13 cellular contexts compared by ENCODE assay signal in genomic region chr1:33082575-33083112, GRCh38. TPM values are rescaled to one million over a fixed set of nuclear protein-coding genes. Genes with fewer than 3 reads are reported as not detected.
A peak's percentile ranks its signal among the peaks of the same experiment; 100 is the strongest.
DNase-seq lines count a peak whose midpoint lies in the region; ATAC-seq and TF ChIP-seq lines count a peak whose summit lies in the region.
"Had no signal": no experiment of that assay in that cellular context is flagged by ENCODE, and none has a peak within 500 bp of the region (broad histone marks: within the 10 kb centered on the region; RNA-seq: fewer than 3 reads in every experiment).

No MANE protein-coding gene starts in this region.

- H3K4me1 Mint-ChIP-seq in brain (peaks cover 39% of the 10 kb centered on the region), naive B cell (peaks cover 16 to 27% (median 20%) of the 10 kb centered on the region in 3 donors)

- H3K27ac Mint-ChIP-seq in brain (peak overlapping the region; percentile 1 to 71 (median 67)), naive B cell (peak overlapping the region in 1 of 6 donors; percentile 51)
- H3K27ac Mint-ChIP-seq: CD14-positive monocyte had no signal

- H3K4me3 ChIP-seq in GM23248 (no peak overlapping the region; the same call in 1 of the 2 replicates), upper lobe of right lung (no peak overlapping the region)
- H3K4me3 ChIP-seq: mucosa of descending colon had no signal

- H3K9me2 ChIP-seq in GM23248 (ENCODE audit: insufficient read depth) = no peaks in the 10 kb centered on the region

- H3K79me2 ChIP-seq in GM23248 (ENCODE audit: insufficient read depth) = no peaks in the 10 kb centered on the region

- in situ Hi-C loops in GM23248 (cut with MboI) = no loop called here

- no peaks in the 10 kb centered on the region for H3F3A ChIP-seq in GM23248 (ENCODE audit: insufficient read depth)

- intact Hi-C loops in upper lobe of right lung (cut with DNase I) (no loop called here), left cardiac atrium (cut with DNase I) (loop anchor here (5.0 to 10.0 kb wide), 3 partner anchors 148 to 208 kb away; partner anchors contain the start of gene FNDC5 (in 1 of the 2))

- DNase-seq in AG08396 (ENCODE audit: low spot score) (peak; percentile 33), GM23248 (peak; percentile 63), naive B cell (no peak), upper lobe of right lung (no peak), left cardiac atrium (no peak)
- DNase-seq: amniotic stem cell, NCI-H1105, NCI-H446 treated with DMSO at 0.1 percent for 48 hours had no signal

- H3K9me3 Mint-ChIP-seq in brain = no peaks in the 10 kb centered on the region
- no peaks in the 10 kb centered on the region for H3K9me3 Mint-ChIP-seq in naive B cell

- H3K36me3 Mint-ChIP-seq in brain = no peaks in the 10 kb centered on the region
- no peaks in the 10 kb centered on the region for H3K36me3 Mint-ChIP-seq in naive B cell

- H3K4me2 ChIP-seq in GM23248 (ENCODE audit: unreplicated experiment) = no peak overlapping the region

- H3K4me1 ChIP-seq in GM23248 (ENCODE audit: insufficient read depth) = peaks cover 6% of the 10 kb centered on the region; the same call in 1 of the 2 replicates
- H3K4me1 ChIP-seq in upper lobe of right lung = peaks cover 17% of the 10 kb centered on the region

- H3K9me3 ChIP-seq in GM23248 (ENCODE audit: low read depth) (no peaks in the 10 kb centered on the region), upper lobe of right lung (no peaks in the 10 kb centered on the region)
- H3K9me3 ChIP-seq: mucosa of descending colon had no signal

- H2AFZ ChIP-seq in GM23248 = no peak overlapping the region; the same call in 1 of the 2 replicates

- H4K20me1 ChIP-seq in GM23248 (ENCODE audit: insufficient read depth) = no peaks in the 10 kb centered on the region

- H3K9ac ChIP-seq in GM23248 = no peak overlapping the region

- H3K27me3 ChIP-seq in GM23248 (replicated peaks; ENCODE audit: insufficient read depth) (no peaks in the 10 kb centered on the region), upper lobe of right lung (no peaks in the 10 kb centered on the region)

- no peaks in the 10 kb centered on the region for H3K36me3 ChIP-seq in GM23248 (ENCODE audit: low read depth)
- no peaks in the 10 kb centered on the region for H3K36me3 ChIP-seq in upper lobe of right lung

- TF ChIP-seq CTCF in brain (conservative IDR thresholded peaks at IDR 0.05) (no peak), upper lobe of right lung (IDR thresholded peaks at IDR 0.05) (no peak)

- ATAC-seq in naive B cell (ENCODE audit: low read depth in 2 of 2) (no peak), HG03280 (IDR thresholded peaks at IDR 0.05; ENCODE audit: unreplicated experiment) (no peak), HG02885 (IDR thresholded peaks at IDR 0.05; ENCODE audit: poor library complexity, unreplicated experiment) (no peak), upper lobe of right lung (no peak), left cardiac atrium (no peak)
- ATAC-seq: mucosa of descending colon had no signal

- H3K27ac ChIP-seq in GM23248 (no peak overlapping the region), upper lobe of right lung (no peak overlapping the region)

- peak overlapping the region; percentile 85 to 92 (median 89) for H3K4me3 Mint-ChIP-seq in brain
- H3K4me3 Mint-ChIP-seq in naive B cell = peak overlapping the region; percentile 13 to 85 (median 78)

- H3K27me3 Mint-ChIP-seq in brain (no peaks in the 10 kb centered on the region), naive B cell (peaks cover 8 to 55% (median 26%) of the 10 kb centered on the region in 3 donors)

- 79 to 81% methylated on average over 5 to 6 of the region's 6 CpGs for WGBS in GM23248 (ENCODE audit: low coverage in 1 of 2, low lambda C conversion rate in 2 of 2, missing lambda C conversion rate in 2 of 2), 2 experiments

RNA-seq across cellular contexts. Expression of gene AZIN2, which starts 1.7 kb away (rescaled TPM):
- total RNA-seq in GM23248 (2014; rRNA removed; shearing (Covaris generic)) = 1.5 and 4.4 TPM in 2 replicates
- 2.8 and 4.4 TPM in 2 replicates for polyA plus RNA-seq in GM23248 (2016; fragmentation: Nextera tagmentation; extraction: Ambion mirVana)
- polyA plus RNA-seq in brain (ENCODE audit: insufficient read depth, low read depth, low replicate concordance) = 24.2 TPM
- polyA plus RNA-seq in naive B cell (ENCODE audit: low read depth in 6 of 6) = 1 to 10 TPM in 1 of 6 donors, under 1 TPM in 4, not detected in 1; 0.05 to 1.9 (median 0.33) TPM
- total RNA-seq in upper lobe of right lung = 2.3 TPM
- total RNA-seq in left cardiac atrium = 1 to 10 TPM; 1.8 to 2.6 TPM

RNA-seq across cellular contexts. Expression of gene AK2, which starts 46.0 kb away (rescaled TPM):
- 130 and 134 TPM in 2 replicates for total RNA-seq in GM23248 (2014; rRNA removed; shearing (Covaris generic))
- polyA plus RNA-seq in GM23248 (2016; fragmentation: Nextera tagmentation; extraction: Ambion mirVana) (173 and 179 TPM in 2 replicates), brain (ENCODE audit: insufficient read depth, low read depth, low replicate concordance) (166 TPM), naive B cell (ENCODE audit: low read depth in 6 of 6) (100 to 1,000 TPM; 107 to 151 (median 134) TPM)
- total RNA-seq in upper lobe of right lung (106 TPM), left cardiac atrium (100 to 1,000 TPM; 121 to 142 TPM)

Comparison
In these comparisons a context has a peak if more than half of its experiments do, and no peak if none do; other contexts are left out.
1. DNase-seq: peak in AG08396 (single experiment) and GM23248 (single experiment); none in naive B cell (single experiment), upper lobe of right lung (single experiment) and left cardiac atrium (single experiment).